Comparison of ENCODE assay signal across 18 cellular contexts in genomic region chr16:82363026-82363816, GRCh38.
"Had no signal": no experiment of that assay in that cellular context is flagged by ENCODE, and none has a peak within 500 bp of the region (broad histone marks: within the 10 kb centered on the region; RNA-seq: fewer than 3 reads in every experiment).

No MANE protein-coding gene starts in this region.

- DNase-seq: IMR-90, Karpas-422, KG1, MG63, NCI-H1092, NCI-H1105 treated with DMSO at 0.1 percent for 48 hours, NCI-H1436 treated with DMSO at 0.1 percent for 48 hours, NCI-H1694, NCI-H2029 treated with DMSO at 0.1 percent for 48 hours, NCI-H2171 treated with DMSO at 0.1 percent for 48 hours, NCI-H345, NCI-H446 treated with DMSO at 0.1 percent for 48 hours, NCI-H524 treated with DMSO at 0.1 percent for 48 hours, NCI-H69, NCI-H774, SHP77 treated with DMSO at 0.1 percent for 48 hours had no signal

- H3K4me1 ChIP-seq: SJSA1 had no signal

- H3K27me3 ChIP-seq: MG63, SJSA1 had no signal

- H3K4me3 ChIP-seq: MG63, SJSA1, SK-N-MC had no signal

- H3K36me3 ChIP-seq: MG63, SJSA1 had no signal

- H3K27ac ChIP-seq: SJSA1, SK-N-MC had no signal

- H3K9me3 ChIP-seq: MG63, SJSA1 had no signal
